Comparison of ENCODE assay signal across 20 cellular contexts in the genomic region with DNA sequence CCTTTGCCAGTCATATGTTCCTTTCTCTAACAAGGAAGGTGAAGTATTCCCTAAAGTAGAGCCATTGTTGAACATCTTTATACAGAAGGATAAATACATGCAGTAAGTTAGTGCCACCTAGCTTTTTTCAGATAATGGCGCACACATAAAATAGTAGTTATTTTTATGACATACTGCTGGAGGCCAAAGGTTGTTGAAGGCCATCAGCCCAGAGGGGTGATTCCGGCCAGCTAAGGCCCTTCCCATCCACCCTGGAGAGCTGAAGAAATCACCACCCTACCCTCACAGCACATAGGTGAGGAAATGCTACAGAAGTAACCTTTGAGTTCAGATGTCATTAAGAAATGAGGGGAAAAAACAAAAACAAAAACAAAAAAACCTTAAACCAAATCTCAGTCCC.
DNase-seq lines count a peak whose midpoint lies in the region; ATAC-seq and TF ChIP-seq lines count a peak whose summit lies in the region.
"Had no signal": no experiment of that assay in that cellular context is flagged by ENCODE, and none has a peak within 500 bp of the region (broad histone marks: within the 10 kb centered on the region; RNA-seq: fewer than 3 reads in every experiment).

No MANE protein-coding gene starts in this region.

- H2AFZ ChIP-seq in trophoblast cell (ENCODE audit: insufficient read depth, low read length, poor library complexity) (no peak overlapping the region), mammary epithelial cell (ENCODE audit: low read depth, low read length) (no peak overlapping the region)

- no peaks in the 10 kb centered on the region for H4K20me1 ChIP-seq in mammary epithelial cell (ENCODE audit: insufficient read depth, low read length)

- peak overlapping the region; percentile 51 for H3K27ac Mint-ChIP-seq in activated CD4-positive, alpha-beta T cell treated with anti-CD3 and anti-CD28 coated beads for 36 hours
- H3K27ac Mint-ChIP-seq in activated CD4-positive, alpha-beta T cell treated with anti-CD3 and anti-CD28 coated beads, Interleukin-2, amount 10 ng/mL, durations not matched to agents 24 days and 14 days = no peak overlapping the region
- peak overlapping the region in 4 of 7 donors; percentile 49 to 76 (median 54) for H3K27ac Mint-ChIP-seq in CD4-positive, alpha-beta memory T cell

- TF ChIP-seq CTCF in choroid plexus epithelial cell (conservative IDR thresholded peaks at IDR 0.05; ENCODE audit: low read depth, low read length) (peak; percentile 2), mammary epithelial cell (conservative IDR thresholded peaks at IDR 0.05 in 1 of 2, IDR thresholded peaks at IDR 0.05 in 1 of 2; ENCODE audit: extremely low read depth in 1 of 2, insufficient read depth in 1 of 2, low read depth in 1 of 2, low read length in 2 of 2) (no peak)

- no peak overlapping the region for H2BK120ac ChIP-seq in trophoblast cell (ENCODE audit: insufficient read depth, low read length, poor library complexity)

- no peak overlapping the region for H3K27ac ChIP-seq in CD4-positive, alpha-beta memory T cell (ENCODE audit: low read depth, low read length)
- H3K27ac ChIP-seq in trophoblast cell (ENCODE audit: low read depth, low read length) = peak overlapping the region; percentile 44
- no peak overlapping the region for H3K27ac ChIP-seq in mammary epithelial cell (ENCODE audit: insufficient read depth, low read depth, low read length)
- H3K27ac ChIP-seq: C4-2B had no signal

- CTCF ChIA-PET in activated CD4-positive, alpha-beta T cell treated with anti-CD3 and anti-CD28 coated beads for 36 hours (lab: Charles Lee) = interaction anchor here (1.0 kb wide), 1 partner anchor 129 kb away, joined by 3 read pairs; no protein-coding TSS in a partner anchor
- CTCF ChIA-PET in CD4-positive, alpha-beta memory T cell (lab: Charles Lee; ENCODE audit: partially characterized antibody) = interaction anchor here (0.8 kb wide), 1 partner anchor 24 kb away, joined by 3 read pairs; no protein-coding TSS in a partner anchor
- CTCF ChIA-PET in mammary epithelial cell (lab: Charles Lee; ENCODE audit: low non-redundant PET) = interaction anchor here (0.7 kb wide), 1 partner anchor 82 kb away, joined by 3 read pairs; no protein-coding TSS in a partner anchor

- H2BK5ac ChIP-seq in trophoblast cell (ENCODE audit: low read depth, low read length, poor library complexity) = no peak overlapping the region

- H3K9me3 ChIP-seq in CD4-positive, alpha-beta memory T cell (ENCODE audit: control insufficient read depth in 1 of 2, low read length in 2 of 2) = no peaks in the 10 kb centered on the region
- H3K9me3 ChIP-seq in trophoblast cell (ENCODE audit: insufficient read depth, low read depth, low read length) (no peaks in the 10 kb centered on the region), mammary epithelial cell (replicated peaks; ENCODE audit: insufficient read depth, low read length) (peaks cover 1% of the 10 kb centered on the region)

- H3K79me2 ChIP-seq in trophoblast cell (ENCODE audit: control insufficient read depth, insufficient read depth, low read length, poor library complexity) = no peaks in the 10 kb centered on the region
- H3K79me2 ChIP-seq in mammary epithelial cell (ENCODE audit: insufficient read depth, low read length) = peaks cover 70% of the 10 kb centered on the region

- H4K91ac ChIP-seq in trophoblast cell (ENCODE audit: low read depth, low read length) = no peak overlapping the region

- H3K4me1 ChIP-seq in CD4-positive, alpha-beta memory T cell (ENCODE audit: insufficient read depth, low read length) = peaks cover 7% of the 10 kb centered on the region
- H3K4me1 ChIP-seq in trophoblast cell (ENCODE audit: control insufficient read depth in 1 of 2, insufficient read depth in 2 of 2, low read length in 2 of 2) = peaks cover 2 to 10% of the 10 kb centered on the region in 2 experiments
- H3K4me1 ChIP-seq in mammary epithelial cell (ENCODE audit: insufficient read depth, low read length) = no peaks in the 10 kb centered on the region

- dilution Hi-C loops in mammary epithelial cell (cut with HindIII; ENCODE audit: low sequenced_read_pairs) = no loop called here

- no peak overlapping the region for H4K12ac ChIP-seq in trophoblast cell (ENCODE audit: low read depth, low read length)

- H3K36me3 Mint-ChIP-seq in activated CD4-positive, alpha-beta T cell treated with anti-CD3 and anti-CD28 coated beads for 36 hours (ENCODE audit: low read depth) = peaks cover 4% of the 10 kb centered on the region
- H3K36me3 Mint-ChIP-seq in activated CD4-positive, alpha-beta T cell treated with anti-CD3 and anti-CD28 coated beads, Interleukin-2, amount 10 ng/mL, durations not matched to agents 24 days and 14 days (ENCODE audit: low read depth) = peaks cover 15% of the 10 kb centered on the region
- H3K36me3 Mint-ChIP-seq in CD4-positive, alpha-beta memory T cell = peaks cover 0 to 20% of the 10 kb centered on the region in 2 donors

- no peak overlapping the region for H3K4me3 Mint-ChIP-seq in activated CD4-positive, alpha-beta T cell treated with anti-CD3 and anti-CD28 coated beads for 36 hours
- no peak overlapping the region for H3K4me3 Mint-ChIP-seq in activated CD4-positive, alpha-beta T cell treated with anti-CD3 and anti-CD28 coated beads, Interleukin-2, amount 10 ng/mL, durations not matched to agents 24 days and 14 days
- no peak overlapping the region for H3K4me3 Mint-ChIP-seq in CD4-positive, alpha-beta memory T cell

- H3K27me3 ChIP-seq in CD4-positive, alpha-beta memory T cell (ENCODE audit: insufficient read depth, low read length) = no peaks in the 10 kb centered on the region
- H3K27me3 ChIP-seq in trophoblast cell (ENCODE audit: insufficient read depth, low read length) (no peaks in the 10 kb centered on the region), mammary epithelial cell (ENCODE audit: insufficient read depth, low read length) (no peaks in the 10 kb centered on the region)

- H3K23ac ChIP-seq in trophoblast cell (ENCODE audit: low read length) = no peak overlapping the region

- H3K4ac ChIP-seq in trophoblast cell (ENCODE audit: low read depth, low read length) = no peak overlapping the region

- no peak overlapping the region for H2BK12ac ChIP-seq in trophoblast cell (ENCODE audit: low read length)

- peaks cover 18% of the 10 kb centered on the region for H3K4me1 Mint-ChIP-seq in activated CD4-positive, alpha-beta T cell treated with anti-CD3 and anti-CD28 coated beads for 36 hours
- peaks cover 3% of the 10 kb centered on the region for H3K4me1 Mint-ChIP-seq in activated CD4-positive, alpha-beta T cell treated with anti-CD3 and anti-CD28 coated beads, Interleukin-2, amount 10 ng/mL, durations not matched to agents 24 days and 14 days
- H3K4me1 Mint-ChIP-seq in CD4-positive, alpha-beta memory T cell = peaks cover 15 to 24% (median 19%) of the 10 kb centered on the region in 4 donors

- H3K9ac ChIP-seq in trophoblast cell (ENCODE audit: low read length) (no peak overlapping the region), mammary epithelial cell (ENCODE audit: insufficient read depth, low read length) (no peak overlapping the region)

- no peak overlapping the region for H4K8ac ChIP-seq in trophoblast cell (ENCODE audit: low read depth, low read length)

- H2AK5ac ChIP-seq in trophoblast cell (ENCODE audit: low read length) = no peak overlapping the region

- no CpG with 5 or more reads among the region's 2 CpGs for WGBS in trophoblast cell (ENCODE audit: extremely low coverage, insufficient coverage, insufficient read length)
- WGBS in mammary epithelial cell (ENCODE audit: low coverage, missing lambda C conversion rate) = 68% methylated on average over 2 of the region's 2 CpGs

- no peak overlapping the region for H3K4me2 ChIP-seq in trophoblast cell (ENCODE audit: low read length)
- no peak overlapping the region for H3K4me2 ChIP-seq in mammary epithelial cell (ENCODE audit: insufficient read depth, low read depth, low read length)

- no TSS peak for BruUV-seq in mammary epithelial cell (replicated peaks; lab: Mats Ljungman, UMichigan)

- POLR2A ChIA-PET in activated CD4-positive, alpha-beta T cell treated with anti-CD3 and anti-CD28 coated beads for 36 hours (lab: Charles Lee) = interaction anchor here (0.6 kb wide), 1 partner anchor 16 kb away, joined by 3 read pairs; no protein-coding TSS in a partner anchor
- POLR2A ChIA-PET in CD4-positive, alpha-beta memory T cell (lab: Charles Lee; ENCODE audit: partially characterized antibody) = no interaction called here

- in situ Hi-C loops in mammary epithelial cell (cut with MboI; ENCODE audit: low sequenced_read_pairs in 2 of 2) = no loop called here

- no peak overlapping the region for H3K4me3 ChIP-seq in CD4-positive, alpha-beta memory T cell (ENCODE audit: low read length in 2 of 2)
- H3K4me3 ChIP-seq in choroid plexus epithelial cell (ENCODE audit: low read depth, low read length) = no peak overlapping the region
- H3K4me3 ChIP-seq in trophoblast cell (ENCODE audit: low read depth, low read length) = no peak overlapping the region
- no peak overlapping the region for H3K4me3 ChIP-seq in mammary epithelial cell (replicated peaks in 1 of 3; ENCODE audit: insufficient read depth in 1 of 3, low read depth in 2 of 3, low read length in 3 of 3)

- H3K79me1 ChIP-seq in trophoblast cell (ENCODE audit: low read length) = peaks cover 5% of the 10 kb centered on the region

- ATAC-seq in activated CD4-positive, alpha-beta T cell treated with anti-CD3 and anti-CD28 coated beads for 36 hours = no peak
- ATAC-seq in activated CD4-positive, CD25-positive, alpha-beta regulatory T cell treated with anti-CD3 and anti-CD28 coated beads, Interleukin-2, amount 50 U/mL, for 24 hours = no peak

- intact Hi-C loops in activated CD4-positive, alpha-beta T cell treated with anti-CD3 and anti-CD28 coated beads for 36 hours (cut with DNase I, micrococcal nuclease) = no loop called here
- intact Hi-C loops in activated CD4-positive, alpha-beta T cell treated with anti-CD3 and anti-CD28 coated beads, Interleukin-2, amount 10 ng/mL, durations not matched to agents 24 days and 14 days (cut with micrococcal nuclease) = no loop called here
- intact Hi-C loops in CD4-positive, alpha-beta memory T cell (cut with micrococcal nuclease) = no loop called here
- intact Hi-C loops in mammary epithelial cell (cut with micrococcal nuclease) = no loop called here

- H3K18ac ChIP-seq in trophoblast cell (ENCODE audit: low read length) = no peak overlapping the region

- H3K9me3 Mint-ChIP-seq in activated CD4-positive, alpha-beta T cell treated with anti-CD3 and anti-CD28 coated beads for 36 hours (ENCODE audit: low read depth) = no peaks in the 10 kb centered on the region
- no peaks in the 10 kb centered on the region for H3K9me3 Mint-ChIP-seq in activated CD4-positive, alpha-beta T cell treated with anti-CD3 and anti-CD28 coated beads, Interleukin-2, amount 10 ng/mL, durations not matched to agents 24 days and 14 days
- peaks cover 0 to 6% (median 0%) of the 10 kb centered on the region in 8 donors for H3K9me3 Mint-ChIP-seq in CD4-positive, alpha-beta memory T cell

- no peaks in the 10 kb centered on the region for H3K36me3 ChIP-seq in CD4-positive, alpha-beta memory T cell (ENCODE audit: insufficient read depth, low read length)
- H3K36me3 ChIP-seq in trophoblast cell (ENCODE audit: control insufficient read depth in 1 of 2, insufficient read depth in 2 of 2, low read length in 2 of 2) (peaks cover 1 to 4% of the 10 kb centered on the region in 2 experiments), mammary epithelial cell (ENCODE audit: insufficient read depth, low read length) (no peaks in the 10 kb centered on the region)

- no peaks in the 10 kb centered on the region for H3K27me3 Mint-ChIP-seq in activated CD4-positive, alpha-beta T cell treated with anti-CD3 and anti-CD28 coated beads for 36 hours
- no peaks in the 10 kb centered on the region for H3K27me3 Mint-ChIP-seq in activated CD4-positive, alpha-beta T cell treated with anti-CD3 and anti-CD28 coated beads, Interleukin-2, amount 10 ng/mL, durations not matched to agents 24 days and 14 days
- H3K27me3 Mint-ChIP-seq in CD4-positive, alpha-beta memory T cell = no peaks in the 10 kb centered on the region

- H3K14ac ChIP-seq in trophoblast cell (ENCODE audit: low read length) = no peak overlapping the region

- no peak for DNase-seq in activated CD4-positive, alpha-beta T cell treated with anti-CD3 and anti-CD28 coated beads for 36 hours
- no peak for DNase-seq in activated CD4-positive, alpha-beta T cell treated with anti-CD3 and anti-CD28 coated beads, Interleukin-2, amount 10 ng/mL, durations not matched to agents 24 days and 14 days
- DNase-seq in CD4-positive, alpha-beta memory T cell = no peak
- no peak for DNase-seq in choroid plexus epithelial cell (ENCODE audit: low read depth)
- DNase-seq in trophoblast cell = peak in 1 of 2 donors; percentile 14
- DNase-seq in mammary epithelial cell = no peak
- DNase-seq: 8988T, COR-L47, DMS79, H7, Kasumi-1, NCI-H1417 treated with DMSO at 0.1 percent for 48 hours, NCI-H187 treated with DMSO at 0.1 percent for 48 hours, NCI-H2107, NCI-H446 treated with DMSO at 0.1 percent for 48 hours, NCI-H526 treated with DMSO at 0.1 percent for 48 hours, OCI-M1, SHP77 had no signal
